13 cellular contexts compared by ENCODE assay signal in the genomic region with DNA sequence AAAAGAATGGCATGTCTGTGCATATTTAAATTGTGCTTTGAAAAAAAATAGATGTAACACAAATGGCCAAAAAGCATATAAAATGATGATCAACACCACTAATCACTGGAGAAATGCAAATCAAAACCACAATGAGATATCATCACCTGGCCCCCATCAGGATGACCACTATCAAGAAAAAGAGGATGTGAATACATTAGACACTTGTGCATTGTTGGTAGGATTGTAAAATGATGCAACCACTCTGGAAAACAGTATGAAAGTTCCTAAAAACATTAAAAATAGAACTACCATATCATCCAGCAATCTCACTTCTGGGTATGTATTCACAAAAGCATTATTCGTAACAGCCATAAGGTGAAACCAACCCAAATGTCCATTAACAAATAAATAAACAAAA.
DNase-seq lines count a peak whose midpoint lies in the region; ATAC-seq and TF ChIP-seq lines count a peak whose summit lies in the region.
"Had no signal": no experiment of that assay in that cellular context is flagged by ENCODE, and none has a peak within 500 bp of the region (broad histone marks: within the 10 kb centered on the region; RNA-seq: fewer than 3 reads in every experiment).

No MANE protein-coding gene starts in this region.

- CTCF ChIA-PET in T-cell (lab: Charles Lee), result interaction anchor here in 1 of 2 donors (1.5 kb wide), 2 partner anchors 27 to 91 kb away, joined by 4 to 8 read pairs; a partner anchor contains a TSS

- TF ChIP-seq POLR2A in esophagus squamous epithelium (IDR thresholded peaks at IDR 0.05), result no peak
- no peak for TF ChIP-seq POLR2A in gastroesophageal sphincter (IDR thresholded peaks at IDR 0.05)

- intact Hi-C loops in esophagus squamous epithelium (cut with DNase I), result no loop called here

- 71 to 87% methylated on average over 1 of the region's 1 CpG for whole genome bisulfite sequencing in esophagus squamous epithelium, 2 donors
- 92 to 100% methylated on average over 1 of the region's 1 CpG for WGBS in gastroesophageal sphincter (ENCODE audit: low coverage in 1 of 2), 2 donors

- H3K27me3 ChIP-seq in esophagus squamous epithelium (no peaks in the 10 kb centered on the region), gastroesophageal sphincter (no peaks in the 10 kb centered on the region)
- H3K27me3 ChIP-seq: pancreas had no signal

- POLR2A ChIA-PET in T-cell (lab: Charles Lee), result no interaction called here

- ATAC-seq in T-cell (replicated peaks in 1 of 4) (no peak), gastroesophageal sphincter (no peak)
- ATAC-seq in stimulated activated effector memory CD8-positive, alpha-beta T cell treated with anti-CD3 and anti-CD28 coated beads, Interleukin-12 subunit alpha, Interleukin-12 subunit beta, amount 100 ng/mL, for 72 hours, result no peak

- H3K4me1 ChIP-seq in esophagus squamous epithelium, result peaks cover 0 to 16% (median 4%) of the 10 kb centered on the region in 3 donors
- no peaks in the 10 kb centered on the region for H3K4me1 ChIP-seq in gastroesophageal sphincter

- H3K9me3 ChIP-seq in esophagus squamous epithelium (no peaks in the 10 kb centered on the region), gastroesophageal sphincter (no peaks in the 10 kb centered on the region)
- H3K9me3 ChIP-seq: pancreas had no signal

- DNase-seq in T-helper 2 cell treated with Interferon-gamma antibody and Interleukin-4, amounts not matched to agents 5 μg/mL and 100 μg/mL, for 36 hours (ENCODE audit: low spot score), result no peak
- no peak for DNase-seq in T-helper 2 cell
- no peak for DNase-seq in T-cell
- no peak for DNase-seq in esophagus squamous epithelium (lab: John Stamatoyannopoulos, UW)
- no peak for DNase-seq in stimulated activated effector memory CD8-positive, alpha-beta T cell treated with anti-CD3 and anti-CD28 coated beads, Interleukin-12 subunit alpha, Interleukin-12 subunit beta, amount 100 ng/mL, for 72 hours (ENCODE audit: low spot score in 2 of 2)
- no peak for DNase-seq in cerebellar cortex (ENCODE audit: low spot score)
- no peak for DNase-seq in central memory CD4-positive, alpha-beta T cell
- DNase-seq: amniotic stem cell, H7, NCI-H1417, pancreas, PC-9 had no signal

- H3K4me3 ChIP-seq in esophagus squamous epithelium, result peak overlapping the region in 1 of 4 donors; percentile 49
- no peak overlapping the region for H3K4me3 ChIP-seq in gastroesophageal sphincter
- H3K4me3 ChIP-seq: pancreas, PC-9 had no signal

- H3K4me3 Mint-ChIP-seq in T-helper 2 cell treated with Interferon-gamma antibody and Interleukin-4, amounts not matched to agents 5 μg/mL and 100 μg/mL, for 36 hours, result peak overlapping the region; percentile 80
- peak overlapping the region; percentile 60 to 76 (median 73) for H3K4me3 Mint-ChIP-seq in T-cell
- peak overlapping the region; percentile 19 for H3K4me3 Mint-ChIP-seq in stimulated activated effector memory CD8-positive, alpha-beta T cell treated with anti-CD3 and anti-CD28 coated beads, Interleukin-12 subunit alpha, Interleukin-12 subunit beta, amount 100 ng/mL, for 72 hours

- H3K9me3 Mint-ChIP-seq in T-helper 2 cell treated with Interferon-gamma antibody and Interleukin-4, amounts not matched to agents 5 μg/mL and 100 μg/mL, for 36 hours, result no peaks in the 10 kb centered on the region
- no peaks in the 10 kb centered on the region for H3K9me3 Mint-ChIP-seq in T-cell
- no peaks in the 10 kb centered on the region for H3K9me3 Mint-ChIP-seq in stimulated activated effector memory CD8-positive, alpha-beta T cell treated with anti-CD3 and anti-CD28 coated beads, Interleukin-12 subunit alpha, Interleukin-12 subunit beta, amount 100 ng/mL, for 72 hours

- TF ChIP-seq CTCF in esophagus squamous epithelium (IDR thresholded peaks at IDR 0.05), result no peak
- TF ChIP-seq CTCF in gastroesophageal sphincter (IDR thresholded peaks at IDR 0.05), result no peak

- peaks cover 29% of the 10 kb centered on the region for H3K4me1 Mint-ChIP-seq in T-helper 2 cell treated with Interferon-gamma antibody and Interleukin-4, amounts not matched to agents 5 μg/mL and 100 μg/mL, for 36 hours (ENCODE audit: low read depth)
- H3K4me1 Mint-ChIP-seq in T-cell, result peaks cover 19 to 25% (median 25%) of the 10 kb centered on the region in 3 donors
- H3K4me1 Mint-ChIP-seq in stimulated activated effector memory CD8-positive, alpha-beta T cell treated with anti-CD3 and anti-CD28 coated beads, Interleukin-12 subunit alpha, Interleukin-12 subunit beta, amount 100 ng/mL, for 72 hours, result peaks cover 17% of the 10 kb centered on the region

- no peaks in the 10 kb centered on the region for H3K27me3 Mint-ChIP-seq in T-helper 2 cell treated with Interferon-gamma antibody and Interleukin-4, amounts not matched to agents 5 μg/mL and 100 μg/mL, for 36 hours (ENCODE audit: low read depth)
- no peaks in the 10 kb centered on the region for H3K27me3 Mint-ChIP-seq in T-cell

- peaks cover 12% of the 10 kb centered on the region for H3K36me3 Mint-ChIP-seq in T-helper 2 cell treated with Interferon-gamma antibody and Interleukin-4, amounts not matched to agents 5 μg/mL and 100 μg/mL, for 36 hours (ENCODE audit: low read depth)
- H3K36me3 Mint-ChIP-seq in T-cell, result peaks cover 13% of the 10 kb centered on the region
- H3K36me3 Mint-ChIP-seq in stimulated activated effector memory CD8-positive, alpha-beta T cell treated with anti-CD3 and anti-CD28 coated beads, Interleukin-12 subunit alpha, Interleukin-12 subunit beta, amount 100 ng/mL, for 72 hours, result peaks cover 21% of the 10 kb centered on the region

- H3K27ac ChIP-seq in esophagus squamous epithelium, result peak overlapping the region; percentile 18 to 56 (median 26)
- peak overlapping the region in 2 of 4 donors; percentile 1 to 11 for H3K27ac ChIP-seq in gastroesophageal sphincter
- H3K27ac ChIP-seq: PC-9 had no signal

- TF ChIP-seq EP300 in gastroesophageal sphincter (IDR thresholded peaks at IDR 0.05), result no peak

- H3K27ac Mint-ChIP-seq in T-helper 2 cell treated with Interferon-gamma antibody and Interleukin-4, amounts not matched to agents 5 μg/mL and 100 μg/mL, for 36 hours, result peak overlapping the region; percentile 94
- H3K27ac Mint-ChIP-seq in T-cell, result peak overlapping the region; percentile 94 to 97
- peak overlapping the region; percentile 54 for H3K27ac Mint-ChIP-seq in stimulated activated effector memory CD8-positive, alpha-beta T cell treated with anti-CD3 and anti-CD28 coated beads, Interleukin-12 subunit alpha, Interleukin-12 subunit beta, amount 100 ng/mL, for 72 hours

- H3K36me3 ChIP-seq in esophagus squamous epithelium (peaks cover 0 to 19% (median 0%) of the 10 kb centered on the region in 3 donors), gastroesophageal sphincter (peaks cover 0 to 18% of the 10 kb centered on the region in 2 donors)

Comparison
In these comparisons a context has a peak if more than half of its experiments do, and no peak if none do; other contexts are left out.
1. H3K4me3 Mint-ChIP-seq: peak in every context shown above with its lines; median percentile 80 in T-helper 2 cell treated with Interferon-gamma antibody and Interleukin-4, amounts not matched to agents 5 μg/mL and 100 μg/mL, for 36 hours; 73 in T-cell; 19 in stimulated activated effector memory CD8-positive, alpha-beta T cell treated with anti-CD3 and anti-CD28 coated beads, Interleukin-12 subunit alpha, Interleukin-12 subunit beta, amount 100 ng/mL, for 72 hours.